Comparison of ENCODE assay signal across 23 cellular contexts in the genomic region with DNA sequence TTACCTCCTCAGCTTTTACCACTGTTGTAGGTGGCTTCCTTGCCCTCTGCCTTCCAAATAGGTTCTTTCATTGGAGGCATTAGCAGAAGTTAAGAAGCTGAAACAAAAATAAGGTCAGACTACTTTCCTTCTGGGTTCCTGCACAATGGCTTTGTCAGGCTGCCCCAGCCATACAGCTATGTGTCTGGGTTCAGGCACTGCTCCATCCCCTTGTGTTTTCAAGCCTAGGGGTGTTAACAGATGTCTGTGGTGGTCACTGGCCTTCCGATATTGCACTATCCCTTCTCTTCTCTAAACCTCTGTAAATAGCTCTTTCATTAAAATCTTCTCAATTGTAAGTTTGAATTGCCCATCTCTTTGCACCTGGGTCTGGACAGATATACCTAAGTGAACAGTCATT.
DNase-seq lines count a peak whose midpoint lies in the region; ATAC-seq, FAIRE-seq and TF ChIP-seq lines count a peak whose summit lies in the region.
"Had no signal": no experiment of that assay in that cellular context is flagged by ENCODE, and none has a peak within 500 bp of the region (broad histone marks: within the 10 kb centered on the region; RNA-seq: fewer than 3 reads in every experiment).

No MANE protein-coding gene starts in this region.

- H2BK12ac ChIP-seq in neuronal stem cell (ENCODE audit: low read length), result no peak overlapping the region

- TF ChIP-seq CTCF in mammary epithelial cell (conservative IDR thresholded peaks at IDR 0.05 in 1 of 2, IDR thresholded peaks at IDR 0.05 in 1 of 2; ENCODE audit: extremely low read depth in 1 of 2, insufficient read depth in 1 of 2, low read depth in 1 of 2, low read length in 2 of 2) (no peak), breast epithelium (IDR thresholded peaks at IDR 0.05) (no peak), GM23338 (conservative IDR thresholded peaks at IDR 0.05; ENCODE audit: low read depth in 2 of 2) (no peak)

- peak overlapping the region; percentile 7 for H2AFZ ChIP-seq in mammary epithelial cell (ENCODE audit: low read depth, low read length)
- peak overlapping the region; percentile 47; the same call in 1 of the 2 replicates for H2AFZ ChIP-seq in GM23338
- no peak overlapping the region for H2AFZ ChIP-seq in neuronal stem cell (ENCODE audit: low read length)

- no peak overlapping the region for H2BK120ac ChIP-seq in neuronal stem cell (ENCODE audit: low read depth, low read length)

- H3K9me3 ChIP-seq in mammary epithelial cell (replicated peaks; ENCODE audit: insufficient read depth, low read length) (no peaks in the 10 kb centered on the region), breast epithelium (no peaks in the 10 kb centered on the region), neuronal stem cell (replicated peaks in 1 of 2; ENCODE audit: control insufficient read depth in 2 of 2, insufficient read depth in 1 of 2, low read depth in 1 of 2, low read length in 2 of 2) (no peaks in the 10 kb centered on the region)
- H3K9me3 ChIP-seq: A549; BLaER1 treated with 17β-estradiol and CSF1 and Interleukin-3, amounts not matched to agents 10 nM and 100 nM; Caco-2 had no signal

- no peak overlapping the region for H2BK15ac ChIP-seq in neuronal stem cell (ENCODE audit: low read length)

- no peaks in the 10 kb centered on the region; the same call in 2 of the 3 replicates for H3K9me3 Mint-ChIP-seq in GM23338

- no peak overlapping the region for H2AK5ac ChIP-seq in neuronal stem cell (ENCODE audit: low read depth, low read length)

- no peak for ATAC-seq in GM23338
- ATAC-seq: A549; CD8-positive, alpha-beta T cell; GM12878 had no signal

- intact Hi-C loops in mammary epithelial cell (cut with micrococcal nuclease), result no loop called here
- intact Hi-C loops in breast epithelium (cut with DNase I; ENCODE audit: low total_unique reads), result no loop called here

- no peak overlapping the region for H3K4me3 Mint-ChIP-seq in GM23338
- H3K4me3 Mint-ChIP-seq: B cell; CD4-positive, alpha-beta T cell; CD8-positive, alpha-beta T cell had no signal

- dilution Hi-C loops in mammary epithelial cell (cut with HindIII; ENCODE audit: low sequenced_read_pairs), result no loop called here

- in situ Hi-C loops in mammary epithelial cell (cut with MboI; ENCODE audit: low sequenced_read_pairs in 2 of 2), result no loop called here

- H3K27me3 ChIP-seq in mammary epithelial cell (ENCODE audit: insufficient read depth, low read length), result no peaks in the 10 kb centered on the region
- H3K27me3 ChIP-seq in breast epithelium, result no peaks in the 10 kb centered on the region
- no peaks in the 10 kb centered on the region for H3K27me3 ChIP-seq in GM23338 (ENCODE audit: insufficient read depth)
- H3K27me3 ChIP-seq in neuronal stem cell (ENCODE audit: control insufficient read depth in 3 of 3, insufficient read depth in 3 of 3, low read depth in 1 of 3, low read length in 3 of 3), result no peaks in the 10 kb centered on the region
- H3K27me3 ChIP-seq: BLaER1 treated with 17β-estradiol and CSF1 and Interleukin-3, amounts not matched to agents 10 nM and 100 nM had no signal

- no peaks in the 10 kb centered on the region for H3K4me1 Mint-ChIP-seq in GM23338
- H3K4me1 Mint-ChIP-seq: B cell had no signal

- no peak for TF ChIP-seq POLR2A in breast epithelium (IDR thresholded peaks at IDR 0.05)

- H3K23ac ChIP-seq in neuronal stem cell (ENCODE audit: low read depth, low read length, poor library complexity), result no peak overlapping the region

- no peak for FAIRE-seq in urothelium cell line (lab: Jason Lieb, UNC)
- FAIRE-seq: A549, D721Med, GM12878, GM12892, GM18507 had no signal

- H3K27ac ChIP-seq in mammary epithelial cell (ENCODE audit: insufficient read depth, low read depth, low read length) (no peak overlapping the region), breast epithelium (no peak overlapping the region), GM23338 (ENCODE audit: low read depth) (no peak overlapping the region), neuronal stem cell (replicated peaks; ENCODE audit: low read length) (no peak overlapping the region)
- H3K27ac ChIP-seq: 22Rv1; A549; BLaER1 treated with 17β-estradiol and CSF1 and Interleukin-3, amounts not matched to agents 10 nM and 100 nM; C4-2B had no signal

- H3K79me2 ChIP-seq in mammary epithelial cell (ENCODE audit: insufficient read depth, low read length) (no peaks in the 10 kb centered on the region), GM23338 (replicated peaks; ENCODE audit: insufficient read depth) (no peaks in the 10 kb centered on the region)

- CTCF ChIA-PET in mammary epithelial cell (lab: Charles Lee; ENCODE audit: low non-redundant PET), result no interaction called here

- H3K4ac ChIP-seq in neuronal stem cell (ENCODE audit: low read length), result no peak overlapping the region

- H3F3A ChIP-seq in GM23338 (replicated peaks; ENCODE audit: low read depth), result no peaks in the 10 kb centered on the region

- H3K27ac Mint-ChIP-seq in GM23338, result no peak overlapping the region
- H3K27ac Mint-ChIP-seq: B cell; CD4-positive, alpha-beta T cell; CD8-positive, alpha-beta T cell had no signal

- H3K4me1 ChIP-seq in mammary epithelial cell (ENCODE audit: insufficient read depth, low read length) (no peaks in the 10 kb centered on the region), breast epithelium (no peaks in the 10 kb centered on the region), GM23338 (ENCODE audit: insufficient read depth) (no peaks in the 10 kb centered on the region), neuronal stem cell (ENCODE audit: control insufficient read depth in 2 of 2, insufficient read depth in 1 of 2, low read depth in 1 of 2, low read length in 2 of 2) (no peaks in the 10 kb centered on the region)
- H3K4me1 ChIP-seq: A549; BLaER1 treated with 17β-estradiol and CSF1 and Interleukin-3, amounts not matched to agents 10 nM and 100 nM; Caco-2 had no signal

- H3K9ac ChIP-seq in mammary epithelial cell (ENCODE audit: insufficient read depth, low read length), result no peak overlapping the region
- no peak overlapping the region for H3K9ac ChIP-seq in neuronal stem cell (ENCODE audit: low read depth, low read length, poor library complexity)
- H3K9ac ChIP-seq: BLaER1 treated with 17β-estradiol and CSF1 and Interleukin-3, amounts not matched to agents 10 nM and 100 nM had no signal

- H3K36me3 ChIP-seq in mammary epithelial cell (ENCODE audit: insufficient read depth, low read length) (no peaks in the 10 kb centered on the region), breast epithelium (no peaks in the 10 kb centered on the region), GM23338 (ENCODE audit: insufficient read depth) (no peaks in the 10 kb centered on the region), neuronal stem cell (replicated peaks in 1 of 2; ENCODE audit: control insufficient read depth in 2 of 2, insufficient read depth in 2 of 2, low read length in 2 of 2) (no peaks in the 10 kb centered on the region)
- H3K36me3 ChIP-seq: BLaER1 treated with 17β-estradiol and CSF1 and Interleukin-3, amounts not matched to agents 10 nM and 100 nM had no signal

- no peak overlapping the region for H2BK5ac ChIP-seq in neuronal stem cell (ENCODE audit: low read length)

- H3K27me3 Mint-ChIP-seq in GM23338 (ENCODE audit: insufficient read depth, low read depth, poor library complexity), result no peaks in the 10 kb centered on the region
- H3K27me3 Mint-ChIP-seq: B cell; CD4-positive, alpha-beta T cell had no signal

- peak overlapping the region; percentile 38 for H3K14ac ChIP-seq in neuronal stem cell (ENCODE audit: low read length)

- peaks cover 8% of the 10 kb centered on the region for H3K9me2 ChIP-seq in GM23338 (ENCODE audit: insufficient read depth)

- H3K18ac ChIP-seq in neuronal stem cell (ENCODE audit: low read length), result no peak overlapping the region

- H3K4me2 ChIP-seq in mammary epithelial cell (ENCODE audit: insufficient read depth, low read depth, low read length) (no peak overlapping the region), GM23338 (no peak overlapping the region), neuronal stem cell (ENCODE audit: insufficient read depth, low read length, poor library complexity, severe bottlenecking) (no peak overlapping the region)
- H3K4me2 ChIP-seq: A549; BLaER1 treated with 17β-estradiol and CSF1 and Interleukin-3, amounts not matched to agents 10 nM and 100 nM had no signal

- H4K20me1 ChIP-seq in mammary epithelial cell (ENCODE audit: insufficient read depth, low read length), result no peaks in the 10 kb centered on the region
- H4K20me1 ChIP-seq in GM23338 (replicated peaks; ENCODE audit: insufficient read depth), result no peaks in the 10 kb centered on the region
- H4K20me1 ChIP-seq: BLaER1 treated with 17β-estradiol and CSF1 and Interleukin-3, amounts not matched to agents 10 nM and 100 nM had no signal

- no TSS peak for BruUV-seq in mammary epithelial cell (replicated peaks; lab: Mats Ljungman, UMichigan)

- no peaks in the 10 kb centered on the region for H3K79me1 ChIP-seq in neuronal stem cell (ENCODE audit: low read depth, low read length)

- H4K8ac ChIP-seq in neuronal stem cell (ENCODE audit: low read depth, low read length), result no peak overlapping the region

- H4K91ac ChIP-seq in neuronal stem cell (ENCODE audit: low read depth, low read length, poor library complexity), result no peak overlapping the region

- DNase-seq in mammary epithelial cell, result no peak
- DNase-seq in breast epithelium (ENCODE audit: low spot score in 2 of 2), result no peak
- no peak for DNase-seq in GM23338 (ENCODE audit: low spot score)
- no peak for DNase-seq in neuronal stem cell (ENCODE audit: low spot score)
- no peak for DNase-seq in urothelium cell line (ENCODE audit: low spot score)
- DNase-seq: AML-193; Caco-2; Calu3; CD4-positive, alpha-beta T cell; CD8-positive, alpha-beta T cell; DMS79; DND-41; EL; GDM1 had no signal

- 87% methylated on average over 1 of the region's 1 CpG for WGBS in mammary epithelial cell (ENCODE audit: low coverage, missing lambda C conversion rate)
- no CpG with 5 or more reads among the region's 1 CpG for WGBS in neuronal stem cell (ENCODE audit: extremely low coverage in 2 of 2, insufficient read length in 2 of 2, insufficient replicate concordance in 1 of 2), 2 donors

- H3K4me3 ChIP-seq in mammary epithelial cell (replicated peaks in 1 of 3; ENCODE audit: insufficient read depth in 1 of 3, low read depth in 2 of 3, low read length in 3 of 3) (no peak overlapping the region), breast epithelium (no peak overlapping the region), GM23338 (no peak overlapping the region), neuronal stem cell (ENCODE audit: low read length in 2 of 2) (no peak overlapping the region)
- H3K4me3 ChIP-seq: A549; BLaER1 treated with 17β-estradiol and CSF1 and Interleukin-3, amounts not matched to agents 10 nM and 100 nM; GM12878 had no signal

- no peaks in the 10 kb centered on the region for H3K36me3 Mint-ChIP-seq in GM23338 (ENCODE audit: low read depth)
- H3K36me3 Mint-ChIP-seq: CD8-positive, alpha-beta T cell had no signal

TF ChIP-seq in GM23338, 12 proteins besides CTCF, POLR2A, EP300 and RAD21 (continues in another document):
- TF ChIP-seq ZNF331 (CRISPR knock-in tag; IDR thresholded peaks at IDR 0.05; ENCODE audit: low read depth), result no peak
- TF ChIP-seq ZNF114 (CRISPR knock-in tag; IDR thresholded peaks at IDR 0.05), result no peak
